Comparison of ENCODE assay signal across 10 cellular contexts in the genomic region with DNA sequence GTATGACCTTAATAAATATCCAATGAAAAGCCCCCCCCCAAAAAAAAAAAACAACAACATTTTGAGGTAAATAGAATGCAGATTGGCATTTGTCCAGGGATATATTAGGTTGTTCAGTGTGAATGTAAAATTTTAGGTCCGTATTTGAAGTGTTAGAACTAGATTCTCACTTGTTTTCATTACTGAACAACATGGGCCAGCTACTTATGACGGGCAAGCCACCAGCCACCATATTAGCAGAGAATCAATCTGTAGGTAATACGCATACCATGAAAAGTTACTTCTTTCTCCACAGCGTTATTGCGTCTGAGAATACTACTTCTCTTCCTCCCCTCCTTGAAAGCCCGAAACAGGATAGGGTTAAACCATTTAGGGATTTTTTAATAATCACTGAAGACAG. TPM values are rescaled to one million over a fixed set of nuclear protein-coding genes. Genes with fewer than 3 reads are reported as not detected.
DNase-seq lines count a peak whose midpoint lies in the region; ATAC-seq and TF ChIP-seq lines count a peak whose summit lies in the region.
"Had no signal": no experiment of that assay in that cellular context is flagged by ENCODE, and none has a peak within 500 bp of the region (broad histone marks: within the 10 kb centered on the region; RNA-seq: fewer than 3 reads in every experiment).

No MANE protein-coding gene starts in this region.

- no peak overlapping the region for H4K8ac ChIP-seq in mesenchymal stem cell (ENCODE audit: low read length)

- H2BK15ac ChIP-seq in mesenchymal stem cell (ENCODE audit: low read depth, poor library complexity, severe bottlenecking), result no peak overlapping the region

- H3K9ac ChIP-seq in HUES6 (ENCODE audit: low read length) (peak overlapping the region; percentile 6), mesenchymal stem cell (ENCODE audit: low read length) (peak overlapping the region; percentile 98), subcutaneous abdominal adipose tissue (ENCODE audit: low read length in 5 of 5) (no peak overlapping the region)

- no peak overlapping the region for H3K14ac ChIP-seq in mesenchymal stem cell (ENCODE audit: low read length in 2 of 2)

- H3K9me3 ChIP-seq in HUES6 (ENCODE audit: control insufficient read depth, insufficient read depth, low read depth, low read length) (no peaks in the 10 kb centered on the region), mesenchymal stem cell (ENCODE audit: control insufficient read depth, low read length) (no peaks in the 10 kb centered on the region), subcutaneous abdominal adipose tissue (ENCODE audit: control insufficient read depth in 5 of 5, low read length in 5 of 5) (no peaks in the 10 kb centered on the region)

- peak overlapping the region in 1 of 2 experiments; percentile 30 for H3K18ac ChIP-seq in mesenchymal stem cell (ENCODE audit: low read depth in 1 of 2, low read length in 2 of 2)

- H3K27ac ChIP-seq in HUES6 (ENCODE audit: low read depth, low read length) (no peak overlapping the region), coronary artery (peak overlapping the region in 1 of 2 donors; percentile 62), mesenchymal stem cell (ENCODE audit: low read length, poor library complexity, severe bottlenecking) (no peak overlapping the region), subcutaneous abdominal adipose tissue (ENCODE audit: low read depth, low read length) (peak overlapping the region; percentile 35), RWPE1 (no peak overlapping the region)

- peak overlapping the region; percentile 50 for H3K4me2 ChIP-seq in mesenchymal stem cell (ENCODE audit: low read length, poor library complexity, severe bottlenecking)

- ATAC-seq in HG02678 (IDR thresholded peaks at IDR 0.05; ENCODE audit: unreplicated experiment) (no peak), HG03520 (IDR thresholded peaks at IDR 0.05; ENCODE audit: unreplicated experiment) (no peak)
- ATAC-seq: natural killer cell had no signal

- H2BK120ac ChIP-seq in mesenchymal stem cell (ENCODE audit: low read depth, low read length), result no peak overlapping the region

- H3K23ac ChIP-seq in mesenchymal stem cell (ENCODE audit: low read length in 2 of 2), result no peak overlapping the region

- H3K36me3 ChIP-seq in HUES6 (ENCODE audit: control insufficient read depth, insufficient read depth, low read length), result no peaks in the 10 kb centered on the region
- peaks cover 0 to 3% of the 10 kb centered on the region in 2 experiments for H3K36me3 ChIP-seq in mesenchymal stem cell (ENCODE audit: control insufficient read depth in 1 of 2, insufficient read depth in 2 of 2, low read depth in 1 of 2, low read length in 2 of 2)
- H3K36me3 ChIP-seq in subcutaneous abdominal adipose tissue (ENCODE audit: control insufficient read depth in 5 of 5, insufficient read depth in 5 of 5, low read length in 5 of 5), result no peaks in the 10 kb centered on the region

- CTCF ChIA-PET in RWPE1 (lab: Yijun Ruan, JAX) (interaction anchor here (0.6 to 0.7 kb wide), 3 partner anchors 18 to 313 kb away, joined by 3 to 5 read pairs (median 3); no protein-coding TSS in a partner anchor), HEK293T (lab: Yijun Ruan, JAX) (interaction anchor here (0.5 kb wide), 1 partner anchor 56 kb away, joined by 3 read pairs; no protein-coding TSS in a partner anchor)

- no peak for DNase-seq in coronary artery (ENCODE audit: low spot score)
- DNase-seq in mesenchymal stem cell, result peak; percentile 11
- DNase-seq in RWPE1 (ENCODE audit: low spot score), result no peak
- DNase-seq in HEK293T (ENCODE audit: extremely low spot score), result no peak
- DNase-seq: natural killer cell, T-helper 9 cell had no signal

- POLR2A ChIA-PET in RWPE1 (lab: Yijun Ruan, JAX; ENCODE audit: low non-redundant PET) (no interaction called here), HEK293T (lab: Yijun Ruan, JAX) (interaction anchor here (0.5 kb wide), 1 partner anchor 15 kb away, joined by 3 read pairs; no protein-coding TSS in a partner anchor)

- peaks cover 30% of the 10 kb centered on the region for H3K4me1 ChIP-seq in HUES6 (ENCODE audit: control insufficient read depth, insufficient read depth, low read length)
- H3K4me1 ChIP-seq in mesenchymal stem cell (ENCODE audit: control insufficient read depth, insufficient read depth, low read depth, low read length), result peaks cover 6% of the 10 kb centered on the region
- H3K4me1 ChIP-seq in subcutaneous abdominal adipose tissue (ENCODE audit: control insufficient read depth in 5 of 5, insufficient read depth in 5 of 5, low read length in 5 of 5), result peaks cover 8 to 58% (median 53%) of the 10 kb centered on the region in 5 donors

- H2AK5ac ChIP-seq in mesenchymal stem cell (ENCODE audit: low read length, severe bottlenecking), result no peak overlapping the region

- no peak overlapping the region for H2AFZ ChIP-seq in mesenchymal stem cell (ENCODE audit: low read depth, low read length)

- H4K91ac ChIP-seq in mesenchymal stem cell (ENCODE audit: low read length), result no peak overlapping the region

- peaks cover 12% of the 10 kb centered on the region for H3K79me1 ChIP-seq in mesenchymal stem cell (replicated peaks; ENCODE audit: low read length, poor library complexity, severe bottlenecking)

- TF ChIP-seq CTCF in coronary artery (IDR thresholded peaks at IDR 0.05) (no peak), RWPE1 (conservative IDR thresholded peaks at IDR 0.05; ENCODE audit: low read depth) (no peak)

- H3K4me3 ChIP-seq in HUES6 (ENCODE audit: low read depth, low read length) (peak overlapping the region; percentile 78), coronary artery (peak overlapping the region; percentile 76), mesenchymal stem cell (ENCODE audit: insufficient read depth in 1 of 2, low read depth in 1 of 2, low read length in 2 of 2) (peak overlapping the region in 1 of 2 experiments; percentile 98), subcutaneous abdominal adipose tissue (ENCODE audit: low read depth in 1 of 5, low read length in 5 of 5) (peak overlapping the region in 4 of 5 donors; percentile 70 to 86 (median 80))

- H3K27me3 ChIP-seq in HUES6 (ENCODE audit: control insufficient read depth, insufficient read depth, low read length) (peaks cover 49% of the 10 kb centered on the region), mesenchymal stem cell (ENCODE audit: control insufficient read depth in 1 of 2, insufficient read depth in 1 of 2, low read length in 2 of 2) (no peaks in the 10 kb centered on the region), subcutaneous abdominal adipose tissue (ENCODE audit: control insufficient read depth in 5 of 5, insufficient read depth in 4 of 5, low read length in 5 of 5) (peaks cover 0 to 19% (median 4%) of the 10 kb centered on the region in 5 donors)

- no peak overlapping the region for H2BK12ac ChIP-seq in mesenchymal stem cell (ENCODE audit: low read length in 2 of 2)

- H3K4ac ChIP-seq in mesenchymal stem cell (ENCODE audit: low read depth in 1 of 2, low read length in 2 of 2), result no peak overlapping the region

- 37% methylated on average over 4 of the region's 6 CpGs for WGBS in mesenchymal stem cell

- no peak overlapping the region for H2BK5ac ChIP-seq in mesenchymal stem cell (ENCODE audit: low read depth, low read length, poor library complexity, severe bottlenecking)

TF ChIP-seq in HEK293T, 16 proteins besides CTCF, POLR2A, EP300 and RAD21:
- TF ChIP-seq HDGF (IDR thresholded peaks at IDR 0.05; ENCODE audit: borderline replicate concordance) (no peak), BHLHE40 (IDR thresholded peaks at IDR 0.05; ENCODE audit: borderline replicate concordance) (no peak), PKNOX1 (IDR thresholded peaks at IDR 0.05) (no peak), FOXM1 (IDR thresholded peaks at IDR 0.05; ENCODE audit: borderline replicate concordance) (no peak), LEF1 (IDR thresholded peaks at IDR 0.05; ENCODE audit: borderline replicate concordance) (no peak)

RNA-seq across cellular contexts. Expression of gene FLRT2, which starts 5.4 kb away (rescaled TPM):
- 11.8 TPM for polyA plus RNA-seq in mesenchymal stem cell (2013, experiment 1 of 2)
- polyA plus RNA-seq in mesenchymal stem cell (2013, experiment 2 of 2), result 11.0 TPM

Comparison
In these comparisons a context has a peak if more than half of its experiments do, and no peak if none do; other contexts are left out.
1. H3K9ac ChIP-seq: peak in HUES6 (single experiment) and mesenchymal stem cell (single experiment); none in subcutaneous abdominal adipose tissue (0 of 5).